8 cellular contexts compared by ENCODE assay signal in genomic region chr17:49210158-49211029, GRCh38. TPM values are rescaled to one million over a fixed set of nuclear protein-coding genes. Genes with fewer than 3 reads are reported as not detected.
DNase-seq lines count a peak whose midpoint lies in the region; ATAC-seq and TF ChIP-seq lines count a peak whose summit lies in the region.

ABI3 (plus strand) TSS chr17:49210707; CDS start chr17:49210725, 18 bp downstream.
GNGT2 (minus strand) TSS chr17:49210574; CDS start chr17:49207422, 3,152 bp downstream.

- H3K27me3 ChIP-seq in CD4-positive, CD25-positive, alpha-beta regulatory T cell (ENCODE audit: control insufficient read depth, insufficient read depth, low read length), result no peaks in the 10 kb centered on the region

- peak; percentile 24 to 82 (median 59) for DNase-seq in CD4-positive, CD25-positive, alpha-beta regulatory T cell
- DNase-seq in HT1080 (ENCODE audit: low read depth) (peak; percentile 88), fibroblast of pulmonary artery (ENCODE audit: low read depth) (peak; percentile 48), retina (peak; percentile 30), Calu3 (no peak), LoVo (ENCODE audit: low spot score) (no peak)
- peak; percentile 83 for DNase-seq in activated CD4-positive, alpha-beta memory T cell treated with anti-CD3 and anti-CD28 coated beads for 36 hours

- POLR2A ChIA-PET in activated CD4-positive, alpha-beta memory T cell treated with anti-CD3 and anti-CD28 coated beads for 36 hours (lab: Charles Lee), result interaction anchor here (0.6 to 3.5 kb wide), 5 partner anchors 7 to 18 kb away, joined by 3 to 14 read pairs (median 4); no protein-coding TSS in a partner anchor

- peaks cover under 1% of the 10 kb centered on the region for H3K36me3 Mint-ChIP-seq in CD4-positive, CD25-positive, alpha-beta regulatory T cell
- peaks cover 6% of the 10 kb centered on the region for H3K36me3 Mint-ChIP-seq in activated CD4-positive, alpha-beta memory T cell treated with anti-CD3 and anti-CD28 coated beads for 36 hours
- no peaks in the 10 kb centered on the region for H3K36me3 Mint-ChIP-seq in Calu3 (ENCODE audit: insufficient read depth, unreplicated experiment)

- TF ChIP-seq CTCF in fibroblast of pulmonary artery (IDR thresholded peaks at IDR 0.05; ENCODE audit: low read length, missing control alignments), result no peak
- no peak for TF ChIP-seq CTCF in Calu3 (IDR thresholded peaks at IDR 0.05; ENCODE audit: unreplicated experiment)

- H3K4me1 Mint-ChIP-seq in CD4-positive, CD25-positive, alpha-beta regulatory T cell, result peaks cover 5 to 73% (median 50%) of the 10 kb centered on the region in 4 donors
- H3K4me1 Mint-ChIP-seq in activated CD4-positive, alpha-beta memory T cell treated with anti-CD3 and anti-CD28 coated beads for 36 hours (ENCODE audit: low read depth), result peaks cover 56% of the 10 kb centered on the region
- peaks cover 9% of the 10 kb centered on the region for H3K4me1 Mint-ChIP-seq in Calu3 (ENCODE audit: low read depth, unreplicated experiment)

- H3K27ac ChIP-seq in CD4-positive, CD25-positive, alpha-beta regulatory T cell (ENCODE audit: insufficient read depth, low read length, poor library complexity, severe bottlenecking), result peak within 1 kb of the TSS; percentile 77

- peak within 1 kb of the TSS; percentile 91 to 99 (median 95) for H3K4me3 Mint-ChIP-seq in CD4-positive, CD25-positive, alpha-beta regulatory T cell
- peak within 1 kb of the TSS; percentile 90 for H3K4me3 Mint-ChIP-seq in activated CD4-positive, alpha-beta memory T cell treated with anti-CD3 and anti-CD28 coated beads for 36 hours
- no peak within 1 kb of the TSS for H3K4me3 Mint-ChIP-seq in Calu3 (ENCODE audit: low read depth, unreplicated experiment)

- H3K4me3 ChIP-seq in CD4-positive, CD25-positive, alpha-beta regulatory T cell (ENCODE audit: low read depth, low read length), result peak within 1 kb of the TSS; percentile 78
- no peak within 1 kb of the TSS for H3K4me3 ChIP-seq in fibroblast of pulmonary artery (replicated peaks; ENCODE audit: low read depth, low read length)

- intact Hi-C loops in activated CD4-positive, alpha-beta memory T cell treated with anti-CD3 and anti-CD28 coated beads for 36 hours (cut with micrococcal nuclease), result loop anchor here (1.0 to 2.0 kb wide), 2 partner anchors 8 to 18 kb away; no protein-coding TSS in a partner anchor
- intact Hi-C loops in Calu3 (cut with micrococcal nuclease; ENCODE audit: unreplicated experiment), result no loop called here

- H3K4me1 ChIP-seq in CD4-positive, CD25-positive, alpha-beta regulatory T cell (ENCODE audit: control insufficient read depth, insufficient read depth, low read length, poor library complexity, severe bottlenecking), result peaks cover 52% of the 10 kb centered on the region

- no peaks in the 10 kb centered on the region for H3K36me3 ChIP-seq in CD4-positive, CD25-positive, alpha-beta regulatory T cell (ENCODE audit: control insufficient read depth, insufficient read depth, low read length)

- no peaks in the 10 kb centered on the region for H3K27me3 Mint-ChIP-seq in CD4-positive, CD25-positive, alpha-beta regulatory T cell
- H3K27me3 Mint-ChIP-seq in activated CD4-positive, alpha-beta memory T cell treated with anti-CD3 and anti-CD28 coated beads for 36 hours, result no peaks in the 10 kb centered on the region
- H3K27me3 Mint-ChIP-seq in Calu3 (ENCODE audit: unreplicated experiment), result peaks cover 74% of the 10 kb centered on the region

- H3K9me3 ChIP-seq in CD4-positive, CD25-positive, alpha-beta regulatory T cell (ENCODE audit: control insufficient read depth in 2 of 2, low read length in 2 of 2), result no peaks in the 10 kb centered on the region

- H3K27ac Mint-ChIP-seq in CD4-positive, CD25-positive, alpha-beta regulatory T cell, result peak within 1 kb of the TSS; percentile 80 to 99 (median 86)
- peak within 1 kb of the TSS; percentile 91 for H3K27ac Mint-ChIP-seq in activated CD4-positive, alpha-beta memory T cell treated with anti-CD3 and anti-CD28 coated beads for 36 hours
- H3K27ac Mint-ChIP-seq in Calu3 (ENCODE audit: unreplicated experiment), result no peak within 1 kb of the TSS

- H3K9me3 Mint-ChIP-seq in CD4-positive, CD25-positive, alpha-beta regulatory T cell, result no peaks in the 10 kb centered on the region
- no peaks in the 10 kb centered on the region for H3K9me3 Mint-ChIP-seq in activated CD4-positive, alpha-beta memory T cell treated with anti-CD3 and anti-CD28 coated beads for 36 hours
- H3K9me3 Mint-ChIP-seq in Calu3 (ENCODE audit: low read depth, unreplicated experiment), result no peaks in the 10 kb centered on the region

- CTCF ChIA-PET in activated CD4-positive, alpha-beta memory T cell treated with anti-CD3 and anti-CD28 coated beads for 36 hours (lab: Charles Lee), result interaction anchor here (1.5 to 6.3 kb wide), 4 partner anchors 12 to 347 kb away, joined by 3 to 32 read pairs (median 6); no protein-coding TSS in a partner anchor
- CTCF ChIA-PET in Calu3 (lab: Charles Lee), result interaction anchor here (0.7 kb wide), 1 partner anchor 44 kb away, joined by 3 read pairs; no protein-coding TSS in a partner anchor

- ATAC-seq in CD4-positive, CD25-positive, alpha-beta regulatory T cell (ENCODE audit: low read depth in 2 of 2), result peak; percentile 86 to 92
- ATAC-seq in GM19467 (IDR thresholded peaks at IDR 0.05; ENCODE audit: unreplicated experiment), result peak; percentile 72

- BruUV-seq in Calu3 (replicated peaks; lab: Mats Ljungman, UMichigan), result no TSS peak

RNA-seq across cellular contexts. Expression of gene ABI3, which starts in this region (rescaled TPM):
- 6.5 TPM for total RNA-seq in CD4-positive, CD25-positive, alpha-beta regulatory T cell
- polyA plus RNA-seq in CD4-positive, CD25-positive, alpha-beta regulatory T cell, result 10 to 100 TPM; 12.1 to 27.6 (median 17.3) TPM
- total RNA-seq in HT1080 (2014; rRNA removed; shearing (Covaris generic)), result 10.3 and 13.7 TPM in 2 replicates
- polyA plus RNA-seq in HT1080 (2015; cell fraction: cytosol; rRNA removed), result 0.85 and 0.91 TPM in 2 replicates
- polyA plus RNA-seq in HT1080 (2015; cell fraction: nucleus; rRNA removed), result 0.06 and 0.57 TPM in 2 replicates
- 10 to 100 TPM; 19.7 to 19.8 TPM for total RNA-seq in activated CD4-positive, alpha-beta memory T cell treated with anti-CD3 and anti-CD28 coated beads for 36 hours
- total RNA-seq in Calu3 (2022), result not detected in 2 replicates

RNA-seq across cellular contexts. Expression of gene GNGT2, which starts in this region (rescaled TPM):
- 1.5 TPM for total RNA-seq in CD4-positive, CD25-positive, alpha-beta regulatory T cell
- 10 to 100 TPM in 1 of 4 donors, 1 to 10 TPM in 3; 4.1 to 11.4 (median 7.4) TPM for polyA plus RNA-seq in CD4-positive, CD25-positive, alpha-beta regulatory T cell
- 10.9 and 17.1 TPM in 2 replicates for total RNA-seq in HT1080 (2014; rRNA removed; shearing (Covaris generic))
- polyA plus RNA-seq in HT1080 (2015; cell fraction: cytosol; rRNA removed), result 2.7 and 3.7 TPM in 2 replicates
- polyA plus RNA-seq in HT1080 (2015; cell fraction: nucleus; rRNA removed), result 3.1 and 3.2 TPM in 2 replicates
- total RNA-seq in activated CD4-positive, alpha-beta memory T cell treated with anti-CD3 and anti-CD28 coated beads for 36 hours, result 10 to 100 TPM; 23.2 to 29.0 TPM
- total RNA-seq in Calu3 (2022), result not detected in 2 replicates

Comparison
In these comparisons a context has a peak if more than half of its experiments do, and no peak if none do; other contexts are left out.
1. DNase-seq: peak in CD4-positive, CD25-positive, alpha-beta regulatory T cell (3 of 3), HT1080 (single experiment), activated CD4-positive, alpha-beta memory T cell treated with anti-CD3 and anti-CD28 coated beads for 36 hours (single experiment), fibroblast of pulmonary artery (single experiment) and retina (single experiment); none in Calu3 (single experiment) and LoVo (single experiment).